ENCODE assay signal across 8 cellular contexts in the genomic region with DNA sequence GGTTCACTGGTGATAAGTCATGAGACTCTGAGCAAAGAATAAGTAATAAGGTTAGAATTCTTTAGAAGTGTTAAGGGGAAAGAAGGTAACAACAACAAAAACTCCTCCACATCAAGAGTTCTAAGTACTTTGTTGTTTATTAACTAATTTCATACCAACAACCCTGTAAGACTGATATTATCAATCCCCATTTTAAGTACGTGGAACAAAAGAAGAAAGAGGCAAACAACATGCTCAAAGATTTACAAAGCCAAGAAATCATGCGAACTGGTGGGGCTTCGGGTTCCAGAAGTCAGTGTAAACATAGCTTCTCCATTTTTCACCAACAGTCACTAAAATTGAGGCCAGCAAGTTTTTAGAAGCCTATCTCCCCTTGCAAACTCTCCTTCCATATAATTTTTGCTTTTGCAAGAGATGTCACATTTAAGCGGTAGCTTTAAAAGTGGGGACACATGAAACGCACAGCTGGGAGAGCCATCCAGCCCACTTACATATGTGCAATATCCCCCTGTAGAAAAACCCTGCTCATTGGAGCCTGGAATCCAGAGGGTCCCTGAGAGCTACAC. TPM values are rescaled to one million over a fixed set of nuclear protein-coding genes. Genes with fewer than 3 reads are reported as not detected.
DNase-seq lines count a peak whose midpoint lies in the region; ATAC-seq, FAIRE-seq and TF ChIP-seq lines count a peak whose summit lies in the region.

No MANE protein-coding gene starts in this region.

- intact Hi-C loops in kidney (cut with DNase I) (no loop called here), tibial artery (cut with DNase I; ENCODE audit: low total_unique reads) (no loop called here)

- FAIRE-seq in kidney (lab: Jason Lieb, UNC) = no peak

- H3K9me3 ChIP-seq in kidney (ENCODE audit: control insufficient read depth in 1 of 2, low read length in 2 of 2) (no peaks in the 10 kb centered on the region), tibial artery (no peaks in the 10 kb centered on the region)

- no peaks in the 10 kb centered on the region for H3K27me3 Mint-ChIP-seq in activated naive CD8-positive, alpha-beta T cell

- no peaks in the 10 kb centered on the region for H3K27me3 ChIP-seq in tibial artery

- H3K36me3 ChIP-seq in kidney (ENCODE audit: control insufficient read depth in 1 of 2, insufficient read depth in 2 of 2, low read length in 2 of 2) (no peaks in the 10 kb centered on the region), tibial artery (no peaks in the 10 kb centered on the region)

- DNase-seq in activated T-cell treated with anti-CD3 and anti-CD28 coated beads for 4 hours (peak; percentile 7), kidney (no peak), tibial artery (no peak), NCI-H82 treated with DMSO at 0.1 percent for 48 hours (lab: John Stamatoyannopoulos, UW; ENCODE audit: unreplicated experiment) (no peak), activated gamma-delta T cell treated with Interleukin-2 at 50 U/mL for 16 hours (no peak)
- no peak for DNase-seq in activated T-cell treated with anti-CD3 and anti-CD28 coated beads, Interleukin-2, amount 50 U/mL, for 48 hours

- H3K9me3 Mint-ChIP-seq in activated naive CD8-positive, alpha-beta T cell (ENCODE audit: low read depth) = no peaks in the 10 kb centered on the region

- no peaks in the 10 kb centered on the region for H3K36me3 Mint-ChIP-seq in activated naive CD8-positive, alpha-beta T cell

- peak overlapping the region; percentile 75 to 82 for H3K4me3 ChIP-seq in kidney (ENCODE audit: low read length in 2 of 2)
- peak overlapping the region; percentile 68 to 93 for H3K4me3 ChIP-seq in tibial artery

- peak overlapping the region; percentile 98 for H3K4me3 Mint-ChIP-seq in activated naive CD8-positive, alpha-beta T cell

- H3K9ac ChIP-seq in kidney (ENCODE audit: low read length in 2 of 2) = peak overlapping the region; percentile 87 to 94

- no peak for TF ChIP-seq CTCF in kidney (IDR thresholded peaks at IDR 0.05; ENCODE audit: borderline replicate concordance, extremely low read depth, insufficient read depth)
- TF ChIP-seq CTCF in tibial artery (IDR thresholded peaks at IDR 0.05) = no peak

- H3K4me1 ChIP-seq in kidney (ENCODE audit: control insufficient read depth in 1 of 2, insufficient read depth in 1 of 2, low read depth in 1 of 2, low read length in 2 of 2) (peaks cover 9 to 36% of the 10 kb centered on the region in 2 donors), tibial artery (peaks cover 0 to 39% (median 22%) of the 10 kb centered on the region in 4 donors)

- H3K4me1 Mint-ChIP-seq in activated naive CD8-positive, alpha-beta T cell (ENCODE audit: low read depth) = peaks cover 64% of the 10 kb centered on the region

- no peak for ATAC-seq in GM18502 (IDR thresholded peaks at IDR 0.05; ENCODE audit: poor library complexity, unreplicated experiment)

- H3K27ac ChIP-seq in kidney (ENCODE audit: low read depth in 2 of 2, low read length in 2 of 2) = peak overlapping the region; percentile 98
- peak overlapping the region; percentile 84 to 94 for H3K27ac ChIP-seq in tibial artery

- H3K27ac Mint-ChIP-seq in activated naive CD8-positive, alpha-beta T cell = peak overlapping the region; percentile 100

RNA-seq across cellular contexts. Expression of a gene that starts 0.9 kb away (rescaled TPM):
- 90.2 TPM for total RNA-seq in kidney
- polyA plus RNA-seq in kidney (ENCODE audit: insufficient read depth, low read depth, low replicate concordance) = 22.3 TPM

RNA-seq across cellular contexts. Expression of a gene that starts 22.9 kb away (rescaled TPM):
- 54.4 TPM for total RNA-seq in kidney
- 68.2 TPM for polyA plus RNA-seq in kidney (ENCODE audit: insufficient read depth, low read depth, low replicate concordance)

RNA-seq across cellular contexts. Expression of a gene that starts 58.1 kb away (rescaled TPM):
- total RNA-seq in kidney = 29.6 TPM
- polyA plus RNA-seq in kidney (ENCODE audit: insufficient read depth, low read depth, low replicate concordance) = 8.5 TPM
